Comparison of ENCODE assay signal across 14 cellular contexts in the genomic region with DNA sequence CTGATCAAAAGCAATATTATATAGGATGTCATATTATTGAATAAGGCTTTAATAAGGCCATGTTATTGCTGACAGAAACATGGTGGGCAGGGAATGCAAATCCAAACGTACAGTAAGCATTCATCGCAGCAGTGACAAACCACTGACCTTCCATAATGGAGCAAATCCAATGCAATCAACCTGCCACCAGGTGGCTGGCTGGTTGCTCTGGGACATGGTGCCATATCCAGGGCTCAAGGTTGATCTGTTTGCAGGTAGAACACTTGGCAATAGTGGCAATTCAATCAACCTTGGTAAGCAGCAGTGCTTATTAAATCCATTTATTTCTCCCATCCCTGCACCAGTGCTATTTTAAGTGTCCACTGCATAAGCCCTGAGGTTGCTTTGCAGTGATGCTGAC.
DNase-seq lines count a peak whose midpoint lies in the region; ATAC-seq and TF ChIP-seq lines count a peak whose summit lies in the region.
"Had no signal": no experiment of that assay in that cellular context is flagged by ENCODE, and none has a peak within 500 bp of the region (broad histone marks: within the 10 kb centered on the region; RNA-seq: fewer than 3 reads in every experiment).

No MANE protein-coding gene starts in this region.

- peaks cover 9% of the 10 kb centered on the region for H3K4me1 Mint-ChIP-seq in neural crest cell
- peaks cover 6 to 10% (median 9%) of the 10 kb centered on the region in 4 donors for H3K4me1 Mint-ChIP-seq in naive thymus-derived CD8-positive, alpha-beta T cell

- H3K36me3 Mint-ChIP-seq in neural crest cell (ENCODE audit: low read depth), result no peaks in the 10 kb centered on the region
- no peaks in the 10 kb centered on the region for H3K36me3 Mint-ChIP-seq in naive thymus-derived CD8-positive, alpha-beta T cell
- H3K36me3 Mint-ChIP-seq: activated CD4-positive, alpha-beta memory T cell treated with anti-CD3 and anti-CD28 coated beads for 36 hours had no signal

- ATAC-seq in naive thymus-derived CD8-positive, alpha-beta T cell, result no peak
- ATAC-seq in omental fat pad (ENCODE audit: low FRiP score), result no peak

- H3K9me3 Mint-ChIP-seq in neural crest cell, result no peaks in the 10 kb centered on the region
- H3K9me3 Mint-ChIP-seq in naive thymus-derived CD8-positive, alpha-beta T cell, result peaks cover 0 to 2% (median 0%) of the 10 kb centered on the region in 9 donors
- H3K9me3 Mint-ChIP-seq: activated CD4-positive, alpha-beta memory T cell treated with anti-CD3 and anti-CD28 coated beads for 36 hours; activated T-helper 2 cell treated with anti-CD3 and anti-CD28 coated beads, Interferon-gamma antibody, Interleukin-2, Interleukin-4, amounts not matched to agents 10 μg/mL and 5 μg/mL and 100 μg/mL, durations not matched to agents 14 hours and 24 hours and 36 hours had no signal

- DNase-seq in DMS79 (lab: John Stamatoyannopoulos, UW) (peak; percentile 5), DMS79 treated with DMSO at 0.1 percent for 48 hours (lab: John Stamatoyannopoulos, UW) (no peak), astrocyte of the cerebellum (ENCODE audit: low read depth) (no peak), neural crest cell (ENCODE audit: low read depth, low spot score) (no peak), omental fat pad (ENCODE audit: low spot score) (no peak), NCI-H524 treated with DMSO at 0.1 percent for 48 hours (lab: John Stamatoyannopoulos, UW) (no peak)
- no peak for DNase-seq in naive thymus-derived CD8-positive, alpha-beta T cell
- DNase-seq: activated CD4-positive, alpha-beta memory T cell treated with anti-CD3 and anti-CD28 coated beads for 36 hours; anterior cingulate cortex; NCI-H1694; NCI-H526 treated with DMSO at 0.1 percent for 48 hours; SHP77 treated with DMSO at 0.1 percent for 48 hours had no signal

- H3K4me3 Mint-ChIP-seq in neural crest cell, result no peak overlapping the region
- no peak overlapping the region for H3K4me3 Mint-ChIP-seq in naive thymus-derived CD8-positive, alpha-beta T cell
- H3K4me3 Mint-ChIP-seq: activated CD4-positive, alpha-beta memory T cell treated with anti-CD3 and anti-CD28 coated beads for 36 hours had no signal

- no peak overlapping the region for H3K27ac Mint-ChIP-seq in neural crest cell (ENCODE audit: unreplicated experiment)
- H3K27ac Mint-ChIP-seq in naive thymus-derived CD8-positive, alpha-beta T cell, result no peak overlapping the region
- H3K27ac Mint-ChIP-seq: activated CD4-positive, alpha-beta memory T cell treated with anti-CD3 and anti-CD28 coated beads for 36 hours; activated T-helper 2 cell treated with anti-CD3 and anti-CD28 coated beads, Interferon-gamma antibody, Interleukin-2, Interleukin-4, amounts not matched to agents 10 μg/mL and 5 μg/mL and 100 μg/mL, durations not matched to agents 14 hours and 24 hours and 36 hours had no signal

- POLR2A ChIA-PET in naive thymus-derived CD8-positive, alpha-beta T cell (lab: Charles Lee), result no interaction called here

- peak; percentile 9 for TF ChIP-seq CTCF in astrocyte of the cerebellum (IDR thresholded peaks at IDR 0.05; ENCODE audit: low read depth, low read length, missing control alignments)
- TF ChIP-seq CTCF in neural crest cell (conservative IDR thresholded peaks at IDR 0.05), result peak; percentile 37
- TF ChIP-seq CTCF in omental fat pad (IDR thresholded peaks at IDR 0.05), result no peak

- H3K4me3 ChIP-seq in astrocyte of the cerebellum (ENCODE audit: low read depth, low read length), result no peak overlapping the region

- in situ Hi-C loops in astrocyte of the cerebellum (cut with HindIII; ENCODE audit: low sequenced_read_pairs), result no loop called here

- TF ChIP-seq EP300 in Ishikawa (IDR thresholded peaks at IDR 0.05; ENCODE audit: borderline replicate concordance), result no peak

- peaks cover 30% of the 10 kb centered on the region for H3K27me3 Mint-ChIP-seq in neural crest cell (ENCODE audit: low read depth)
- peaks cover 0 to 14% (median 4%) of the 10 kb centered on the region in 5 donors for H3K27me3 Mint-ChIP-seq in naive thymus-derived CD8-positive, alpha-beta T cell

- peak; percentile 28; the same call in 1 of the 2 replicates for TF ChIP-seq RAD21 in Ishikawa (IDR thresholded peaks at IDR 0.05; ENCODE audit: low read depth)

TF ChIP-seq in Ishikawa, 13 proteins besides CTCF, POLR2A, EP300 and RAD21:
- no peak for TF ChIP-seq TCF12 (IDR thresholded peaks at IDR 0.05; ENCODE audit: low read depth)
- TF ChIP-seq CREB1 (IDR thresholded peaks at IDR 0.05; ENCODE audit: low read depth), result no peak
- no peak for TF ChIP-seq ZBTB7A (IDR thresholded peaks at IDR 0.05; ENCODE audit: low read depth)
- no peak for TF ChIP-seq CEBPB (IDR thresholded peaks at IDR 0.05)
- TF ChIP-seq YY1 (IDR thresholded peaks at IDR 0.05; ENCODE audit: low read depth), result no peak
- TF ChIP-seq EGR1 (IDR thresholded peaks at IDR 0.05), result no peak
TF ChIP-seq in Ishikawa: peak in this region for 0.

Comparison
In these comparisons a context has a peak if more than half of its experiments do, and no peak if none do; other contexts are left out.
1. CTCF ChIP-seq: peak in astrocyte of the cerebellum (single experiment) and neural crest cell (single experiment); none in omental fat pad (0 of 3).